In genomic region chrX:133838761-133839676, GRCh38 we compare ENCODE assay signal across 8 cellular contexts.
DNase-seq lines count a peak whose midpoint lies in the region; ATAC-seq and TF ChIP-seq lines count a peak whose summit lies in the region.

No MANE protein-coding gene starts in this region.

- H3K27me3 ChIP-seq in HL-60 (ENCODE audit: insufficient read depth, poor library complexity, severe bottlenecking) = no peaks in the 10 kb centered on the region

- no peak for ATAC-seq in HG03439 (IDR thresholded peaks at IDR 0.05; ENCODE audit: unreplicated experiment)

- peak; percentile 22 for TF ChIP-seq CTCF in HL-60 (IDR thresholded peaks at IDR 0.05; ENCODE audit: insufficient read depth, low read length)
- peak; percentile 77 for TF ChIP-seq CTCF in VCaP (conservative IDR thresholded peaks at IDR 0.05)
- TF ChIP-seq CTCF in fibroblast of pulmonary artery (IDR thresholded peaks at IDR 0.05; ENCODE audit: low read length, missing control alignments) = peak; percentile 68

- DNase-seq in NCI-H2081 (lab: John Stamatoyannopoulos, UW) (peak; percentile 9 to 13), NCI-H2081 treated with DMSO at 0.1 percent for 48 hours (lab: John Stamatoyannopoulos, UW) (no peak), HL-60 (ENCODE audit: low read depth in 1 of 2, low spot score in 1 of 2) (peak in 1 of 2 experiments; percentile 3), fibroblast of pulmonary artery (ENCODE audit: low read depth) (peak; percentile 50), putamen (ENCODE audit: low spot score) (peak; percentile 2), NCI-H774 (lab: John Stamatoyannopoulos, UW) (no peak)

- no peak overlapping the region for H3K27ac ChIP-seq in HL-60 (replicated peaks)
- no peak overlapping the region for H3K27ac ChIP-seq in VCaP

- no peak overlapping the region for H3K4me3 ChIP-seq in HL-60 (replicated peaks; ENCODE audit: insufficient read depth, low read length)
- H3K4me3 ChIP-seq in fibroblast of pulmonary artery (replicated peaks; ENCODE audit: low read depth, low read length) = no peak overlapping the region

Comparison
In these comparisons a context has a peak if more than half of its experiments do, and no peak if none do; other contexts are left out.
1. DNase-seq: peak in NCI-H2081 (2 of 2), fibroblast of pulmonary artery (single experiment) and putamen (single experiment); none in NCI-H2081 treated with DMSO at 0.1 percent for 48 hours (single experiment) and NCI-H774 (single experiment).
2. CTCF ChIP-seq: peak in every context shown above with its lines; median percentile 77 in VCaP; 68 in fibroblast of pulmonary artery; 22 in HL-60.